ENCODE assay signal across 28 cellular contexts in genomic region chr6:108744244-108744972, GRCh38.
A peak's percentile ranks its signal among the peaks of the same experiment; 100 is the strongest.
DNase-seq lines count a peak whose midpoint lies in the region; ATAC-seq and TF ChIP-seq lines count a peak whose summit lies in the region.
"Had no signal": no experiment of that assay in that cellular context is flagged by ENCODE, and none has a peak within 500 bp of the region (broad histone marks: within the 10 kb centered on the region; RNA-seq: fewer than 3 reads in every experiment).

No MANE protein-coding gene starts in this region.

- H3K9me3 ChIP-seq in liver (ENCODE audit: control insufficient read depth in 4 of 4, low read length in 3 of 4) = no peaks in the 10 kb centered on the region
- H3K9me3 ChIP-seq in effector memory CD4-positive, alpha-beta T cell (ENCODE audit: control insufficient read depth, low read length) = no peaks in the 10 kb centered on the region
- H3K9me3 ChIP-seq: gastroesophageal sphincter, neutrophil, psoas muscle had no signal

- H3K27me3 Mint-ChIP-seq in brain = no peaks in the 10 kb centered on the region
- H3K27me3 Mint-ChIP-seq in activated naive CD8-positive, alpha-beta T cell treated with anti-CD3 and anti-CD28 coated beads, Interleukin-2, amount 50 U/mL, for 24 hours = peaks cover 15% of the 10 kb centered on the region

- H3K4me3 ChIP-seq in liver (ENCODE audit: low read depth in 1 of 3, low read length in 3 of 3) = no peak overlapping the region
- H3K4me3 ChIP-seq in effector memory CD4-positive, alpha-beta T cell (ENCODE audit: insufficient read depth, low read depth, low read length, poor library complexity, severe bottlenecking) = no peak overlapping the region
- H3K4me3 ChIP-seq: gastroesophageal sphincter, psoas muscle had no signal

- TF ChIP-seq CTCF in brain (conservative IDR thresholded peaks at IDR 0.05) (no peak), liver (IDR thresholded peaks at IDR 0.05; ENCODE audit: low read depth, low read length, missing input control) (no peak)

- peak overlapping the region in 3 of 5 experiments; percentile 66 to 83 (median 76) for H3K27ac Mint-ChIP-seq in brain
- H3K27ac Mint-ChIP-seq in activated naive CD8-positive, alpha-beta T cell treated with anti-CD3 and anti-CD28 coated beads, Interleukin-2, amount 50 U/mL, for 24 hours = no peak overlapping the region
- H3K27ac Mint-ChIP-seq: activated T-cell treated with anti-CD3 and anti-CD28 coated beads, Interleukin-2, amount 50 U/mL, for 72 hours; CD4-positive, alpha-beta T cell; memory B cell; stimulated activated naive B cell treated with anti-CD40 and anti-IgM and Interleukin-4, amounts not matched to agents 10 μg/mL and 1 μg/mL and 100 μg/mL, for 72 hours had no signal

- H3K36me3 ChIP-seq in liver (ENCODE audit: control insufficient read depth in 4 of 4, insufficient read depth in 3 of 4, low read depth in 1 of 4, low read length in 3 of 4) = no peaks in the 10 kb centered on the region
- H3K36me3 ChIP-seq in effector memory CD4-positive, alpha-beta T cell (ENCODE audit: control insufficient read depth, insufficient read depth, low read length) = no peaks in the 10 kb centered on the region
- H3K36me3 ChIP-seq: brain microvascular endothelial cell, gastroesophageal sphincter, neutrophil had no signal

- no peak overlapping the region for H3K27ac ChIP-seq in liver (ENCODE audit: low read depth in 1 of 2, low read length in 2 of 2)
- H3K27ac ChIP-seq in effector memory CD4-positive, alpha-beta T cell (ENCODE audit: insufficient read depth, low read length, poor library complexity, severe bottlenecking) = no peak overlapping the region
- H3K27ac ChIP-seq: brain microvascular endothelial cell, neutrophil, psoas muscle had no signal

- no peak for TF ChIP-seq RAD21 in liver (IDR thresholded peaks at IDR 0.05)

- H3K4me1 ChIP-seq in liver (ENCODE audit: control insufficient read depth in 4 of 4, insufficient read depth in 4 of 4, low read length in 3 of 4) = peaks cover 5 to 26% (median 16%) of the 10 kb centered on the region in 4 donors
- no peaks in the 10 kb centered on the region for H3K4me1 ChIP-seq in effector memory CD4-positive, alpha-beta T cell (ENCODE audit: control insufficient read depth, insufficient read depth, low read length, poor library complexity, severe bottlenecking)
- H3K4me1 ChIP-seq: gastroesophageal sphincter had no signal

- H3K36me3 Mint-ChIP-seq in brain = no peaks in the 10 kb centered on the region
- H3K36me3 Mint-ChIP-seq in activated naive CD8-positive, alpha-beta T cell treated with anti-CD3 and anti-CD28 coated beads, Interleukin-2, amount 50 U/mL, for 24 hours (ENCODE audit: low read depth) = no peaks in the 10 kb centered on the region
- H3K36me3 Mint-ChIP-seq: memory B cell; stimulated activated naive B cell treated with anti-CD40 and anti-IgM and Interleukin-4, amounts not matched to agents 10 μg/mL and 1 μg/mL and 100 μg/mL, for 72 hours had no signal

- no peak for ATAC-seq in HG03378 (IDR thresholded peaks at IDR 0.05; ENCODE audit: unreplicated experiment)
- ATAC-seq in activated naive CD8-positive, alpha-beta T cell treated with anti-CD3 and anti-CD28 coated beads, Interleukin-2, amount 50 U/mL, for 24 hours = no peak
- ATAC-seq: activated CD4-positive, CD25-positive, alpha-beta regulatory T cell treated with anti-CD3 and anti-CD28 coated beads, Interleukin-2, amount 50 U/mL, for 24 hours; activated T-cell treated with anti-CD3 and anti-CD28 coated beads, Interleukin-2, amount 50 U/mL, for 72 hours; left colon; Panc1; stimulated activated naive B cell treated with anti-CD40 and anti-IgM and Interleukin-4, amounts not matched to agents 10 μg/mL and 1 μg/mL and 100 μg/mL, for 72 hours had no signal

- H3K27me3 ChIP-seq in liver (ENCODE audit: control insufficient read depth in 4 of 4, insufficient read depth in 4 of 4, low read length in 3 of 4) = no peaks in the 10 kb centered on the region
- H3K27me3 ChIP-seq in effector memory CD4-positive, alpha-beta T cell (replicated peaks; ENCODE audit: control insufficient read depth, insufficient read depth, low read length, poor library complexity, severe bottlenecking) = peaks cover 4% of the 10 kb centered on the region
- H3K27me3 ChIP-seq: brain microvascular endothelial cell, gastroesophageal sphincter, neutrophil had no signal

- peak overlapping the region in 2 of 5 experiments; percentile 6 to 60 for H3K4me3 Mint-ChIP-seq in brain
- no peak overlapping the region for H3K4me3 Mint-ChIP-seq in activated naive CD8-positive, alpha-beta T cell treated with anti-CD3 and anti-CD28 coated beads, Interleukin-2, amount 50 U/mL, for 24 hours
- H3K4me3 Mint-ChIP-seq: activated T-cell treated with anti-CD3 and anti-CD28 coated beads, Interleukin-2, amount 50 U/mL, for 72 hours; CD4-positive, alpha-beta T cell; memory B cell; stimulated activated naive B cell treated with anti-CD40 and anti-IgM and Interleukin-4, amounts not matched to agents 10 μg/mL and 1 μg/mL and 100 μg/mL, for 72 hours had no signal

- H3K9ac ChIP-seq in liver (ENCODE audit: low read depth in 1 of 2, low read length in 2 of 2) = no peak overlapping the region

- WGBS in liver = 41% methylated on average over 8 of the region's 8 CpGs

- H3K4me1 Mint-ChIP-seq in brain = peaks cover 36% of the 10 kb centered on the region
- H3K4me1 Mint-ChIP-seq in activated naive CD8-positive, alpha-beta T cell treated with anti-CD3 and anti-CD28 coated beads, Interleukin-2, amount 50 U/mL, for 24 hours = no peaks in the 10 kb centered on the region

- H3K9me3 Mint-ChIP-seq in brain = peaks cover 0 to 5% (median 0%) of the 10 kb centered on the region in 5 experiments
- H3K9me3 Mint-ChIP-seq in activated naive CD8-positive, alpha-beta T cell treated with anti-CD3 and anti-CD28 coated beads, Interleukin-2, amount 50 U/mL, for 24 hours = no peaks in the 10 kb centered on the region
- H3K9me3 Mint-ChIP-seq: activated T-cell treated with anti-CD3 and anti-CD28 coated beads, Interleukin-2, amount 50 U/mL, for 72 hours; CD4-positive, alpha-beta T cell; memory B cell; stimulated activated naive B cell treated with anti-CD40 and anti-IgM and Interleukin-4, amounts not matched to agents 10 μg/mL and 1 μg/mL and 100 μg/mL, for 72 hours had no signal

- DNase-seq in COLO829 (ENCODE audit: low spot score) (peak; percentile 84), putamen (ENCODE audit: low spot score) (peak; percentile 35)
- no peak for DNase-seq in activated naive CD8-positive, alpha-beta T cell treated with anti-CD3 and anti-CD28 coated beads, Interleukin-2, amount 50 U/mL, for 24 hours
- no peak for DNase-seq in activated CD8-positive, alpha-beta memory T cell treated with anti-CD3 and anti-CD28 coated beads, Interleukin-2, amount 50 U/mL, for 4 hours
- DNase-seq in effector memory CD4-positive, alpha-beta T cell = no peak
- DNase-seq: activated CD4-positive, alpha-beta T cell treated with anti-CD3 and anti-CD28 coated beads, Interleukin-2, amount 50 U/mL, for 48 hours; activated naive CD4-positive, alpha-beta T cell treated with Interleukin-2 at 50 U/mL for 16 hours; activated T-cell treated with anti-CD3 and anti-CD28 coated beads, Interleukin-2, amount 50 U/mL, for 72 hours; AML-193; brain microvascular endothelial cell; CD4-positive, alpha-beta T cell; left colon; NCI-H1092 treated with DMSO at 0.1 percent for 48 hours; NCI-H187; NCI-H526 treated with DMSO at 0.1 percent for 48 hours; NK-92 treated with Interleukin-12 subunit alpha and Interleukin-12 subunit beta, amount 100 ng/mL, for 24 hours; psoas muscle; SHP77; stimulated activated CD4-positive, alpha-beta T cell treated with anti-CD3 and anti-CD28 coated beads, Interleukin-15, amount 100 ng/mL, for 24 hours; stimulated activated naive B cell treated with anti-CD40 and anti-IgM and Interleukin-4, amounts not matched to agents 10 μg/mL and 1 μg/mL and 100 μg/mL, for 72 hours had no signal

TF ChIP-seq in liver, 16 proteins besides CTCF, POLR2A, EP300 and RAD21:
- TF ChIP-seq HNF4A (conservative IDR thresholded peaks at IDR 0.05) (peak in 1 of 2 donors; percentile 12), FOXA2 (IDR thresholded peaks at IDR 0.05) (peak; percentile 22), YY1 (IDR thresholded peaks at IDR 0.05) (no peak), EGR1 (IDR thresholded peaks at IDR 0.05; ENCODE audit: low read depth in 2 of 2) (no peak)

Comparison
In these comparisons a context has a peak if more than half of its experiments do, and no peak if none do; other contexts are left out.
1. DNase-seq: peak in COLO829 (single experiment) and putamen (single experiment); none in activated naive CD8-positive, alpha-beta T cell treated with anti-CD3 and anti-CD28 coated beads, Interleukin-2, amount 50 U/mL, for 24 hours (single experiment), activated CD8-positive, alpha-beta memory T cell treated with anti-CD3 and anti-CD28 coated beads, Interleukin-2, amount 50 U/mL, for 4 hours (single experiment) and effector memory CD4-positive, alpha-beta T cell (0 of 3).